10 cellular contexts compared by ENCODE assay signal in genomic region chr3:126540342-126540849, GRCh38. TPM values are rescaled to one million over a fixed set of nuclear protein-coding genes. Genes with fewer than 3 reads are reported as not detected.
DNase-seq lines count a peak whose midpoint lies in the region; ATAC-seq, FAIRE-seq and TF ChIP-seq lines count a peak whose summit lies in the region.
"Had no signal": no experiment of that assay in that cellular context is flagged by ENCODE, and none has a peak within 500 bp of the region (broad histone marks: within the 10 kb centered on the region; RNA-seq: fewer than 3 reads in every experiment).

No MANE protein-coding gene starts in this region.

- no peaks in the 10 kb centered on the region for H3K27me3 Mint-ChIP-seq in WTC11 (ENCODE audit: low read depth)
- H3K27me3 Mint-ChIP-seq in activated CD4-positive, alpha-beta memory T cell treated with anti-CD3 and anti-CD28 coated beads, Interleukin-2, amount 10 ng/mL, durations not matched to agents 7 days and 5 days = no peaks in the 10 kb centered on the region

- H3K4me3 ChIP-seq in left ventricle myocardium inferior = no peak overlapping the region
- H3K4me3 ChIP-seq in aorta (ENCODE audit: low read length in 2 of 2) = no peak overlapping the region

- H3K36me3 ChIP-seq in left ventricle myocardium inferior (no peaks in the 10 kb centered on the region), aorta (ENCODE audit: control insufficient read depth in 1 of 2, insufficient read depth in 2 of 2, low read length in 1 of 2) (no peaks in the 10 kb centered on the region)

- TF ChIP-seq POLR2A in GM12892 (IDR thresholded peaks at IDR 0.05; ENCODE audit: low read depth, low read length) = no peak

- H3K4me1 Mint-ChIP-seq in WTC11 = 0 out of 2 replicates have a peak, but pooled peaks cover 2% of the 10 kb centered on the region
- H3K4me1 Mint-ChIP-seq in activated CD4-positive, alpha-beta memory T cell treated with anti-CD3 and anti-CD28 coated beads, Interleukin-2, amount 10 ng/mL, durations not matched to agents 7 days and 5 days = peaks cover 3% of the 10 kb centered on the region
- H3K4me1 Mint-ChIP-seq: immature natural killer cell had no signal

- FAIRE-seq in GM12892 (lab: Jason Lieb, UNC) = no peak
- FAIRE-seq: G401.6 had no signal

- no peak overlapping the region for H3K4me3 Mint-ChIP-seq in WTC11
- no peak overlapping the region for H3K4me3 Mint-ChIP-seq in activated CD4-positive, alpha-beta memory T cell treated with anti-CD3 and anti-CD28 coated beads, Interleukin-2, amount 10 ng/mL, durations not matched to agents 7 days and 5 days

- no peak overlapping the region for H3K27ac Mint-ChIP-seq in WTC11
- no peak overlapping the region for H3K27ac Mint-ChIP-seq in activated CD4-positive, alpha-beta memory T cell treated with anti-CD3 and anti-CD28 coated beads, Interleukin-2, amount 10 ng/mL, durations not matched to agents 7 days and 5 days

- TF ChIP-seq CTCF in left ventricle myocardium inferior (IDR thresholded peaks at IDR 0.05; ENCODE audit: borderline replicate concordance) (no peak), WTC11 (IDR thresholded peaks at IDR 0.05) (no peak)

- POLR2A ChIA-PET in WTC11 (lab: Charles Lee) = no interaction called here
- POLR2A ChIA-PET in activated CD4-positive, alpha-beta memory T cell treated with anti-CD3 and anti-CD28 coated beads, Interleukin-2, amount 10 ng/mL, durations not matched to agents 7 days and 5 days (lab: Charles Lee) = no interaction called here

- H3K9me3 ChIP-seq in left ventricle myocardium inferior (replicated peaks) = no peaks in the 10 kb centered on the region
- H3K9me3 ChIP-seq in aorta (ENCODE audit: control insufficient read depth, low read length) = no peaks in the 10 kb centered on the region

- intact Hi-C loops in Right ventricle myocardium inferior (cut with DNase I) (no loop called here), left ventricle myocardium inferior (cut with micrococcal nuclease) (no loop called here), aorta (cut with DNase I) (no loop called here)

- H3K27ac ChIP-seq in left ventricle myocardium inferior (replicated peaks) (no peak overlapping the region), aorta (ENCODE audit: low read depth in 1 of 2, low read length in 2 of 2) (no peak overlapping the region)

- H3K27me3 ChIP-seq in left ventricle myocardium inferior (ENCODE audit: low read depth) = peaks cover 50% of the 10 kb centered on the region
- H3K27me3 ChIP-seq in aorta (ENCODE audit: control insufficient read depth in 1 of 2, insufficient read depth in 2 of 2, low read length in 1 of 2) = no peaks in the 10 kb centered on the region

- DNase-seq in Right ventricle myocardium inferior (ENCODE audit: missing footprints) = no peak
- no peak for DNase-seq in left ventricle myocardium inferior
- DNase-seq in WTC11 (ENCODE audit: low spot score) = no peak
- DNase-seq in iris pigment epithelial cell (ENCODE audit: low read depth) = peak; percentile 85
- peak; percentile 71 to 85 for DNase-seq in aorta
- no peak for DNase-seq in activated CD4-positive, alpha-beta memory T cell treated with anti-CD3 and anti-CD28 coated beads, Interleukin-2, amount 10 ng/mL, durations not matched to agents 7 days and 5 days
- no peak for DNase-seq in GM12892 (ENCODE audit: insufficient read length)
- DNase-seq: immature natural killer cell had no signal

- H3K9me3 Mint-ChIP-seq in WTC11 = no peaks in the 10 kb centered on the region
- H3K9me3 Mint-ChIP-seq in activated CD4-positive, alpha-beta memory T cell treated with anti-CD3 and anti-CD28 coated beads, Interleukin-2, amount 10 ng/mL, durations not matched to agents 7 days and 5 days = peaks cover 4% of the 10 kb centered on the region

- H3K4me1 ChIP-seq in left ventricle myocardium inferior (peaks cover 10% of the 10 kb centered on the region), aorta (ENCODE audit: control insufficient read depth in 1 of 2, insufficient read depth in 2 of 2, low read length in 2 of 2) (no peaks in the 10 kb centered on the region)

- CTCF ChIA-PET in WTC11 (lab: Charles Lee) = no interaction called here
- CTCF ChIA-PET in activated CD4-positive, alpha-beta memory T cell treated with anti-CD3 and anti-CD28 coated beads, Interleukin-2, amount 10 ng/mL, durations not matched to agents 7 days and 5 days (lab: Charles Lee) = no interaction called here

- no peaks in the 10 kb centered on the region for H3K36me3 Mint-ChIP-seq in WTC11
- no peaks in the 10 kb centered on the region for H3K36me3 Mint-ChIP-seq in activated CD4-positive, alpha-beta memory T cell treated with anti-CD3 and anti-CD28 coated beads, Interleukin-2, amount 10 ng/mL, durations not matched to agents 7 days and 5 days (ENCODE audit: low read depth)
- H3K36me3 Mint-ChIP-seq: immature natural killer cell had no signal

- ATAC-seq in Right ventricle myocardium inferior (peak; percentile 57), WTC11 (no peak), aorta (ENCODE audit: low FRiP score) (no peak), GM21381 (IDR thresholded peaks at IDR 0.05; ENCODE audit: unreplicated experiment) (no peak)

- WGBS in aorta, 2 donors = 4 to 6% methylated on average over 9 of the region's 9 CpGs

TF ChIP-seq in WTC11, 78 proteins besides CTCF, POLR2A, EP300 and RAD21:
- TF ChIP-seq ZNF317 (CRISPR knock-in tag; IDR thresholded peaks at IDR 0.05; ENCODE audit: borderline replicate concordance, low read depth) (0 out of 2 replicates have a peak, but pooled peaks have one; percentile 50), TP53 (CRISPR knock-in tag; IDR thresholded peaks at IDR 0.05) (no peak), ELF4 (CRISPR knock-in tag; IDR thresholded peaks at IDR 0.05; ENCODE audit: low read depth) (no peak), TCF7 (CRISPR knock-in tag; IDR thresholded peaks at IDR 0.05; ENCODE audit: low read depth) (no peak), TEAD4 (CRISPR knock-in tag; IDR thresholded peaks at IDR 0.05) (no peak), ZNF425 (CRISPR knock-in tag; conservative IDR thresholded peaks at IDR 0.05) (no peak), ZNF121 (CRISPR knock-in tag; IDR thresholded peaks at IDR 0.05) (peak; percentile 37; the same call in 1 of the 2 replicates), NR3C1 (CRISPR knock-in tag; conservative IDR thresholded peaks at IDR 0.05; ENCODE audit: low read depth) (no peak)
- TF ChIP-seq, protein P1, sequence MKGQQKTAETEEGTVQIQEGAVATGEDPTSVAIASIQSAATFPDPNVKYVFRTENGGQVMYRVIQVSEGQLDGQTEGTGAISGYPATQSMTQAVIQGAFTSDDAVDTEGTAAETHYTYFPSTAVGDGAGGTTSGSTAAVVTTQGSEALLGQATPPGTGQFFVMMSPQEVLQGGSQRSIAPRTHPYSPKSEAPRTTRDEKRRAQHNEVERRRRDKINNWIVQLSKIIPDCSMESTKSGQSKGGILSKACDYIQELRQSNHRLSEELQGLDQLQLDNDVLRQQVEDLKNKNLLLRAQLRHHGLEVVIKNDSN (CRISPR knock-in tag; IDR thresholded peaks at IDR 0.05) = no peak

RNA-seq across cellular contexts. Expression of gene CHST13, which starts 16.4 kb away (rescaled TPM):
- 0.60 TPM for total RNA-seq in Right ventricle myocardium inferior
- 0.11 TPM for total RNA-seq in left ventricle myocardium inferior
- 4.1 to 6.8 TPM (median 6.4 TPM) in 3 replicates for total RNA-seq in WTC11 (2021)
- total RNA-seq in aorta = under 1 TPM; 0.33 to 0.55 TPM
- not detected for polyA plus RNA-seq in aorta
- not detected for total RNA-seq in activated CD4-positive, alpha-beta memory T cell treated with anti-CD3 and anti-CD28 coated beads, Interleukin-2, amount 10 ng/mL, durations not matched to agents 7 days and 5 days
- polyA plus RNA-seq in GM12892 (2012; ENCODE audit: missing spikeins) = not detected

RNA-seq across cellular contexts. Expression of gene C3orf22, which starts 18.3 kb away (rescaled TPM):
- total RNA-seq in Right ventricle myocardium inferior = not detected
- not detected for total RNA-seq in left ventricle myocardium inferior
- not detected in 3 replicates for total RNA-seq in WTC11 (2021)
- total RNA-seq in aorta = not detected
- not detected for polyA plus RNA-seq in aorta
- not detected for total RNA-seq in activated CD4-positive, alpha-beta memory T cell treated with anti-CD3 and anti-CD28 coated beads, Interleukin-2, amount 10 ng/mL, durations not matched to agents 7 days and 5 days
- polyA plus RNA-seq in GM12892 (2012; ENCODE audit: missing spikeins) = not detected
- polyA plus RNA-seq: immature natural killer cell had no signal

RNA-seq across cellular contexts. Expression of gene UROC1, which starts 22.8 kb away (rescaled TPM):
- total RNA-seq in Right ventricle myocardium inferior (not detected), left ventricle myocardium inferior (not detected), WTC11 (2021) (0.09 TPM in 1 of 3 replicates, not detected in the others), aorta (not detected)
- polyA plus RNA-seq in aorta = not detected
- total RNA-seq in activated CD4-positive, alpha-beta memory T cell treated with anti-CD3 and anti-CD28 coated beads, Interleukin-2, amount 10 ng/mL, durations not matched to agents 7 days and 5 days = not detected
- not detected for polyA plus RNA-seq in GM12892 (2012; ENCODE audit: missing spikeins)
- polyA plus RNA-seq: immature natural killer cell had no signal

Comparison
In these comparisons a context has a peak if more than half of its experiments do, and no peak if none do; other contexts are left out.
1. DNase-seq: peak in iris pigment epithelial cell (single experiment) and aorta (2 of 2); none in Right ventricle myocardium inferior (single experiment), left ventricle myocardium inferior (single experiment), WTC11 (single experiment), activated CD4-positive, alpha-beta memory T cell treated with anti-CD3 and anti-CD28 coated beads, Interleukin-2, amount 10 ng/mL, durations not matched to agents 7 days and 5 days (single experiment) and GM12892 (single experiment).